Comparison of ENCODE assay signal across 20 cellular contexts in the genomic region with DNA sequence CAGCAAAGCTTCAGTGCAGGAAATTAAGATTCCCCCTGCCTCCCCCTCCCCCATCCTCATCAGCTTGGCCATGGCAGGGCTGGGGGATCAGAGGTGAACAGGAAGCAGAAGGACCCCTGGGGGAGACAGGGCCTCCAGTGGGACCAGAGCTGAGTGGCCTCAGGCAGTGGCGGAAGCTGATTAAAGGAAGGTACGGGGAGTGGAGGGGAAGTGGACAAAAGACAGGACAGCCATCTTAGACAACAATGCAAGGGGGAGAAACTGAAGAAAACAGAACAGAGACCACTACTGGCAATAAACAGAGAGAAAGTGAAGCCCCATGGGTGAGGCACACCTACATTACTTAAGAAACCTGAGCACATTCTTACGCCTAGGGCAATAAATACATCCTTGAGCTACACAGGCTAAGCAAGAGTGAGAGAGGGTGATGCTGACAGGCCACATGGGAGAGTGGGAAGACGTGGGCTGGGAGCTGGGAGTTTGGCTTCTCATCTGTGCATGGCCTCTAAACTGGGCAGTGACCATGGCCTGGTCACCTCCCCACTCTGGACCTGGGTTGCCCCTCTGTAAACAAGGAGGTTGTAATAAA. TPM values are rescaled to one million over a fixed set of nuclear protein-coding genes. Genes with fewer than 3 reads are reported as not detected.
"Had no signal": no experiment of that assay in that cellular context is flagged by ENCODE, and none has a peak within 500 bp of the region (broad histone marks: within the 10 kb centered on the region; RNA-seq: fewer than 3 reads in every experiment).

No MANE protein-coding gene starts in this region.

- DNase-seq: activated CD4-positive, alpha-beta memory T cell treated with anti-CD3 and anti-CD28 coated beads for 36 hours; activated CD4-positive, alpha-beta T cell treated with anti-CD3 and anti-CD28 coated beads for 48 hours; activated gamma-delta T cell; activated naive CD4-positive, alpha-beta T cell treated with anti-CD3 and anti-CD28 coated beads, Interleukin-2, amount 50 U/mL, for 16 hours; activated naive CD8-positive, alpha-beta T cell treated with anti-CD3 and anti-CD28 coated beads, Interleukin-2, amount 50 U/mL, for 24 hours; anterior cingulate cortex; central memory CD4-positive, alpha-beta T cell; dermis blood vessel endothelial cell; effector CD8-positive, alpha-beta T cell; foreskin fibroblast; immature natural killer cell; left lung; natural killer cell; pancreas; right cardiac atrium; stimulated activated CD4-positive, alpha-beta T cell treated with anti-CD3 and anti-CD28 coated beads, Interleukin-1b, Interleukin-23, amount 100 ng/mL, for 48 hours; stomach; T1000 had no signal

- ATAC-seq: activated naive CD8-positive, alpha-beta T cell treated with anti-CD3 and anti-CD28 coated beads, Interleukin-2, amount 50 U/mL, for 24 hours; left lung; natural killer cell; pancreas; right cardiac atrium had no signal

- H3K9me3 Mint-ChIP-seq: activated CD4-positive, alpha-beta memory T cell treated with anti-CD3 and anti-CD28 coated beads for 36 hours; activated naive CD8-positive, alpha-beta T cell treated with anti-CD3 and anti-CD28 coated beads, Interleukin-2, amount 50 U/mL, for 24 hours; activated T-helper 1 cell treated with anti-CD3 and anti-CD28 coated beads, Interleukin-12 subunit alpha, Interleukin-12 subunit beta, Interleukin-2, Interleukin-4 antibody, amounts not matched to agents 30 ng/mL and 10 ng/mL and 1 ng/mL, durations not matched to agents 14 hours and 24 hours and 36 hours; immature natural killer cell; natural killer cell; T-helper 1 cell treated with Interleukin-12 subunit alpha and Interleukin-12 subunit beta and Interleukin-4 antibody, amounts not matched to agents 30 μg/mL and 1 μg/mL, for 36 hours had no signal

- H3K27ac Mint-ChIP-seq: activated CD4-positive, alpha-beta memory T cell treated with anti-CD3 and anti-CD28 coated beads for 36 hours; activated naive CD8-positive, alpha-beta T cell treated with anti-CD3 and anti-CD28 coated beads, Interleukin-2, amount 50 U/mL, for 24 hours; activated T-helper 1 cell treated with anti-CD3 and anti-CD28 coated beads, Interleukin-12 subunit alpha, Interleukin-12 subunit beta, Interleukin-2, Interleukin-4 antibody, amounts not matched to agents 30 ng/mL and 10 ng/mL and 1 ng/mL, durations not matched to agents 14 hours and 24 hours and 36 hours; immature natural killer cell; natural killer cell; T-helper 1 cell treated with Interleukin-12 subunit alpha and Interleukin-12 subunit beta and Interleukin-4 antibody, amounts not matched to agents 30 μg/mL and 1 μg/mL, for 36 hours had no signal

- H3K4me3 Mint-ChIP-seq: activated CD4-positive, alpha-beta memory T cell treated with anti-CD3 and anti-CD28 coated beads for 36 hours; activated naive CD8-positive, alpha-beta T cell treated with anti-CD3 and anti-CD28 coated beads, Interleukin-2, amount 50 U/mL, for 24 hours; activated T-helper 1 cell treated with anti-CD3 and anti-CD28 coated beads, Interleukin-12 subunit alpha, Interleukin-12 subunit beta, Interleukin-2, Interleukin-4 antibody, amounts not matched to agents 30 ng/mL and 10 ng/mL and 1 ng/mL, durations not matched to agents 14 hours and 24 hours and 36 hours; immature natural killer cell; natural killer cell; T-helper 1 cell treated with Interleukin-12 subunit alpha and Interleukin-12 subunit beta and Interleukin-4 antibody, amounts not matched to agents 30 μg/mL and 1 μg/mL, for 36 hours had no signal

- H3K36me3 Mint-ChIP-seq: activated CD4-positive, alpha-beta memory T cell treated with anti-CD3 and anti-CD28 coated beads for 36 hours; immature natural killer cell; natural killer cell had no signal

- H3K4me1 Mint-ChIP-seq: immature natural killer cell, natural killer cell had no signal

RNA-seq across cellular contexts. Expression of gene BCL11A, which starts 59.6 kb away (rescaled TPM):
- total RNA-seq: activated CD4-positive, alpha-beta memory T cell treated with anti-CD3 and anti-CD28 coated beads for 36 hours; activated T-helper 1 cell treated with anti-CD3 and anti-CD28 coated beads, Interleukin-12 subunit alpha, Interleukin-12 subunit beta, Interleukin-2, Interleukin-4 antibody, amounts not matched to agents 30 ng/mL and 10 ng/mL and 1 ng/mL, durations not matched to agents 14 hours and 24 hours and 36 hours had no signal
